ENCODE assay signal across 16 cellular contexts in the genomic region with DNA sequence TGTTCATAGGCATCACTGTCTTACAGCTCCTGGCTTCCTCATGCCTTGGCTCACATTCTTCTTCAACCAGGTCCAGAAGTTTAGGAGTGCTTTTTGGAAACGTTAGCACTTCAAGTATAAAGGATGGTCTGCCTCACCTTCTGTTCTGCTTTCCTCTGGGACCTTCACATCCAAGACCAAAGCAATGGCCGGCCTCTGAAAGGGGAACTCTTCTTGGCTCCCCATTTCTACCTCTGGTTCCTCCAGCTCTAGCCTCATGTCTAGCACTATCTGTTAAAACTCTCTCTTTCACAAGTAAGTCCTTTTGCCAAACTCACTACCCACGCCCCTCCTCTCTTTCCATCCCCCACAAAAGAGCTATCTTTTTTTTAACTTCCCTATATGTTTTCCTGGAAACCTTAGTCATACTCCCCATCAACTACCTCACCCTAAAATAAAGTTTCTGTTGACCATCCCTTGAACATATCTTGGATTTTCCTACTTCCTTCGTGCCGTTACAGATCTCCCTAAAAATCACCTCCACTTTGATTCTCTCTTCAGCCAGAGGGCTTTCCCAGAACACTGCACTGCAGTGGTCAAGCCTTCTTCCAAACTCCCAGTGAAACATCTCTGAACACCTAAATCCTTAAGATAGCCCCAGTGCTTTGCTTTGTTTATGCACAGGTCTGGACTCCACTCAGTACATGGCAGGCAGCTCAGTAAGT. TPM values are rescaled to one million over a fixed set of nuclear protein-coding genes. Genes with fewer than 3 reads are reported as not detected.
DNase-seq lines count a peak whose midpoint lies in the region; ATAC-seq and TF ChIP-seq lines count a peak whose summit lies in the region.
"Had no signal": no experiment of that assay in that cellular context is flagged by ENCODE, and none has a peak within 500 bp of the region (broad histone marks: within the 10 kb centered on the region; RNA-seq: fewer than 3 reads in every experiment).

No MANE protein-coding gene starts in this region.

- H3K27ac ChIP-seq in cingulate gyrus (ENCODE audit: low read depth, low read length) (peak overlapping the region; percentile 95), neutrophil (peak overlapping the region; percentile 89), upper lobe of left lung (peak overlapping the region; percentile 81 to 92 (median 83))

- H3K4me1 Mint-ChIP-seq in endothelial cell (ENCODE audit: unreplicated experiment), result peaks cover 36% of the 10 kb centered on the region

- TF ChIP-seq CTCF in neutrophil (IDR thresholded peaks at IDR 0.05), result no peak
- TF ChIP-seq CTCF in upper lobe of left lung (IDR thresholded peaks at IDR 0.05), result no peak
- TF ChIP-seq CTCF in endothelial cell (IDR thresholded peaks at IDR 0.05; ENCODE audit: unreplicated experiment), result no peak

- DNase-seq in SIG-M5 treated with dmso at 0.1 percent for 504 hours (lab: John Stamatoyannopoulos, UW; ENCODE audit: unreplicated experiment), result peak; percentile 22
- no peak for DNase-seq in SIG-M5 (lab: John Stamatoyannopoulos, UW)
- peak in 1 of 2 donors; percentile 52 for DNase-seq in upper lobe of left lung
- DNase-seq in anterior cingulate cortex (lab: John Stamatoyannopoulos, UW), result no peak
- DNase-seq in endothelial cell (ENCODE audit: low spot score), result no peak
- DNase-seq: 8988T; activated CD8-positive, alpha-beta T cell treated with anti-CD3 and anti-CD28 coated beads for 36 hours; activated effector memory CD4-positive, alpha-beta T cell treated with anti-CD3 and anti-CD28 coated beads, Interleukin-2, amount 50 U/mL, for 16 hours; COR-L47; KG1; NCI-H2081 treated with DMSO at 0.1 percent for 48 hours; stimulated activated CD4-positive, alpha-beta T cell treated with anti-CD3 and anti-CD28 coated beads, Interleukin-1b, Interleukin-23, amount 100 ng/mL, for 48 hours; stimulated activated naive CD4-positive, alpha-beta T cell treated with Interleukin-2 at 50 U/mL for 16 hours had no signal

- peak overlapping the region in 1 of 2 experiments; percentile 25 for H3K4me3 ChIP-seq in neutrophil (ENCODE audit: low read depth in 1 of 2, low read length in 1 of 2)
- no peak overlapping the region for H3K4me3 ChIP-seq in upper lobe of left lung

- H3K36me3 Mint-ChIP-seq in endothelial cell (ENCODE audit: low read depth, unreplicated experiment), result no peaks in the 10 kb centered on the region

- no peaks in the 10 kb centered on the region for H3K36me3 ChIP-seq in neutrophil
- H3K36me3 ChIP-seq in upper lobe of left lung, result no peaks in the 10 kb centered on the region

- H3K27ac Mint-ChIP-seq in endothelial cell (ENCODE audit: unreplicated experiment), result no peak overlapping the region
- H3K27ac Mint-ChIP-seq: activated CD8-positive, alpha-beta T cell treated with anti-CD3 and anti-CD28 coated beads for 36 hours had no signal

- ATAC-seq in upper lobe of left lung (ENCODE audit: low FRiP score in 2 of 2) (peak in 1 of 2 donors; percentile 38), HG02678 (IDR thresholded peaks at IDR 0.05; ENCODE audit: unreplicated experiment) (no peak)
- ATAC-seq: activated CD8-positive, alpha-beta T cell treated with anti-CD3 and anti-CD28 coated beads for 36 hours had no signal

- peaks cover 76 to 86% of the 10 kb centered on the region in 2 experiments for H3K4me1 ChIP-seq in neutrophil (ENCODE audit: control insufficient read depth in 1 of 2, insufficient read depth in 1 of 2, low read depth in 1 of 2, low read length in 1 of 2)
- peaks cover 70 to 81% (median 73%) of the 10 kb centered on the region in 4 donors for H3K4me1 ChIP-seq in upper lobe of left lung

- no peak for TF ChIP-seq EP300 in upper lobe of left lung (IDR thresholded peaks at IDR 0.05)

- WGBS in upper lobe of left lung, 2 donors, result 59 to 72% methylated on average over 5 of the region's 5 CpGs

- TF ChIP-seq POLR2A in upper lobe of left lung (IDR thresholded peaks at IDR 0.05), result no peak

- H3K9me3 Mint-ChIP-seq in endothelial cell (ENCODE audit: unreplicated experiment), result no peaks in the 10 kb centered on the region
- H3K9me3 Mint-ChIP-seq: activated CD8-positive, alpha-beta T cell treated with anti-CD3 and anti-CD28 coated beads for 36 hours had no signal

- H3K4me3 Mint-ChIP-seq in endothelial cell (ENCODE audit: unreplicated experiment), result no peak overlapping the region
- H3K4me3 Mint-ChIP-seq: activated CD8-positive, alpha-beta T cell treated with anti-CD3 and anti-CD28 coated beads for 36 hours had no signal

- no peaks in the 10 kb centered on the region for H3K27me3 ChIP-seq in neutrophil
- no peaks in the 10 kb centered on the region for H3K27me3 ChIP-seq in upper lobe of left lung

- H3K9me3 ChIP-seq in neutrophil, result no peaks in the 10 kb centered on the region
- no peaks in the 10 kb centered on the region for H3K9me3 ChIP-seq in upper lobe of left lung

- H3K27me3 Mint-ChIP-seq in endothelial cell (ENCODE audit: unreplicated experiment), result no peaks in the 10 kb centered on the region

RNA-seq across cellular contexts. Expression of gene SORT1, which starts 7.9 kb away (rescaled TPM):
- total RNA-seq in upper lobe of left lung, result 100 to 1,000 TPM; 105 to 222 (median 116) TPM
- total RNA-seq in endothelial cell (ENCODE audit: unreplicated experiment), result 49.0 TPM

RNA-seq across cellular contexts. Expression of gene PSMA5, which starts 36.5 kb away (rescaled TPM):
- total RNA-seq in upper lobe of left lung, result 10 to 100 TPM; 15.2 to 69.5 (median 29.8) TPM
- 84.9 TPM for total RNA-seq in endothelial cell (ENCODE audit: unreplicated experiment)
